ENCODE assay signal across 10 cellular contexts in the genomic region with DNA sequence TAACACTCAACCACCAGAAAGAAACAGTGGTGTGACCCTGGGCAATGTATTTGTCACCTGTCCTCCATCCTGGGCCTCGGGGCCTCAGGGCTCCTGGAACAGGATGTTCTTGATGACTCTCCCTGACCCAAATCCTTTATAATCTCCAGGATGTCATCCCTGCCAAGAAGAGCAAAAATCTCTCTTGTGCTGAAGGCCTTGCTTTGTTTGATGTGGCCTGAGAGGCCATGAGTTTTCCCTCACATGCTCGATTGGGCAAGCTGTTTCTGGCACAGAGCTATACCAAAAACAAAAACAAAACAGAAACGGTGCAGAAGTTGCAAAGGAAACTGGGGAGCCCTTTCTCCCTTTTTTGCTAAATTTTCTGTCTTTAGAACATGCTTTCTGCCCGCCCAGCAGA. TPM values are rescaled to one million over a fixed set of nuclear protein-coding genes. Genes with fewer than 3 reads are reported as not detected.
DNase-seq lines count a peak whose midpoint lies in the region; ATAC-seq and TF ChIP-seq lines count a peak whose summit lies in the region.
"Had no signal": no experiment of that assay in that cellular context is flagged by ENCODE, and none has a peak within 500 bp of the region (broad histone marks: within the 10 kb centered on the region; RNA-seq: fewer than 3 reads in every experiment).

No MANE protein-coding gene starts in this region.

- peak in 1 of 2 donors; percentile 66 for TF ChIP-seq POLR2A in adrenal gland (IDR thresholded peaks at IDR 0.05)

- ATAC-seq in HG03196 (IDR thresholded peaks at IDR 0.05; ENCODE audit: unreplicated experiment) (no peak), HG02884 (IDR thresholded peaks at IDR 0.05; ENCODE audit: unreplicated experiment) (no peak)

- peaks cover 18% of the 10 kb centered on the region for H3K4me1 Mint-ChIP-seq in activated CD4-positive, alpha-beta memory T cell treated with anti-CD3 and anti-CD28 coated beads, Interleukin-2, amount 10 ng/mL, durations not matched to agents 7 days and 5 days

- H3K27me3 Mint-ChIP-seq in activated CD4-positive, alpha-beta memory T cell treated with anti-CD3 and anti-CD28 coated beads, Interleukin-2, amount 10 ng/mL, durations not matched to agents 7 days and 5 days: peaks cover 2% of the 10 kb centered on the region

- H3K4me2 ChIP-seq in skeletal muscle satellite cell (ENCODE audit: low read length): peak overlapping the region; percentile 14

- H3K36me3 ChIP-seq in adrenal gland (replicated peaks in 1 of 2) (no peaks in the 10 kb centered on the region), skeletal muscle satellite cell (ENCODE audit: insufficient read depth, low read length) (no peaks in the 10 kb centered on the region)

- H3K9ac ChIP-seq in skeletal muscle satellite cell (ENCODE audit: low read depth, low read length): no peak overlapping the region

- peak in 1 of 6 experiments; percentile 24 for TF ChIP-seq CTCF in adrenal gland (IDR thresholded peaks at IDR 0.05)

- WGBS in adrenal gland, 4 donors: 3 to 17% (median 4%) methylated on average over 4 of the region's 4 CpGs

- H3K27ac Mint-ChIP-seq in activated CD4-positive, alpha-beta memory T cell treated with anti-CD3 and anti-CD28 coated beads, Interleukin-2, amount 10 ng/mL, durations not matched to agents 7 days and 5 days: no peak overlapping the region

- DNase-seq in G401 (ENCODE audit: low spot score): peak; percentile 40
- DNase-seq in adrenal gland: peak; percentile 73 to 93 (median 89)
- peak; percentile 87 for DNase-seq in globus pallidus (ENCODE audit: low spot score)
- DNase-seq in activated CD4-positive, alpha-beta memory T cell treated with anti-CD3 and anti-CD28 coated beads, Interleukin-2, amount 10 ng/mL, durations not matched to agents 7 days and 5 days: no peak
- DNase-seq in RPMI8226: no peak
- DNase-seq: activated CD4-positive, CD25-positive, alpha-beta regulatory T cell; NCI-H1092 had no signal

- peaks cover 34 to 43% of the 10 kb centered on the region in 2 donors for H3K4me1 ChIP-seq in adrenal gland (replicated peaks in 1 of 2)
- H3K4me1 ChIP-seq in skeletal muscle satellite cell (ENCODE audit: control insufficient read depth, insufficient read depth, low read length): peaks cover 21% of the 10 kb centered on the region

- H3K36me3 Mint-ChIP-seq in activated CD4-positive, alpha-beta memory T cell treated with anti-CD3 and anti-CD28 coated beads, Interleukin-2, amount 10 ng/mL, durations not matched to agents 7 days and 5 days (ENCODE audit: low read depth): no peaks in the 10 kb centered on the region

- POLR2A ChIA-PET in activated CD4-positive, alpha-beta memory T cell treated with anti-CD3 and anti-CD28 coated beads, Interleukin-2, amount 10 ng/mL, durations not matched to agents 7 days and 5 days (lab: Charles Lee): interaction anchor here (1.3 kb wide), 1 partner anchor 15 kb away, joined by 5 read pairs; no protein-coding TSS in a partner anchor

- CTCF ChIA-PET in activated CD4-positive, alpha-beta memory T cell treated with anti-CD3 and anti-CD28 coated beads, Interleukin-2, amount 10 ng/mL, durations not matched to agents 7 days and 5 days (lab: Charles Lee): interaction anchor here (0.7 to 1.3 kb wide), 2 partner anchors 25 to 97 kb away, joined by 3 read pairs; no protein-coding TSS in a partner anchor

- in situ Hi-C loops in G401 (cut with HindIII; ENCODE audit: low sequenced_read_pairs): no loop called here

- peak overlapping the region; percentile 73 to 90 (median 83) for H3K27ac ChIP-seq in adrenal gland

- H3K9me3 ChIP-seq in adrenal gland (replicated peaks in 1 of 3): no peaks in the 10 kb centered on the region
- H3K9me3 ChIP-seq in skeletal muscle satellite cell (replicated peaks; ENCODE audit: low read length): no peaks in the 10 kb centered on the region

- H3K4me3 ChIP-seq in adrenal gland: peak overlapping the region in 1 of 4 donors; percentile 3
- H3K4me3 ChIP-seq in skeletal muscle satellite cell (ENCODE audit: low read length): no peak overlapping the region

- no peak overlapping the region for H3K4me3 Mint-ChIP-seq in activated CD4-positive, alpha-beta memory T cell treated with anti-CD3 and anti-CD28 coated beads, Interleukin-2, amount 10 ng/mL, durations not matched to agents 7 days and 5 days

- intact Hi-C loops in adrenal gland (cut with DNase I): no loop called here

- H3K27me3 ChIP-seq in adrenal gland: no peaks in the 10 kb centered on the region
- peaks cover 3% of the 10 kb centered on the region for H3K27me3 ChIP-seq in skeletal muscle satellite cell (ENCODE audit: control insufficient read depth, insufficient read depth, low read length)

- H3K9me3 Mint-ChIP-seq in activated CD4-positive, alpha-beta memory T cell treated with anti-CD3 and anti-CD28 coated beads, Interleukin-2, amount 10 ng/mL, durations not matched to agents 7 days and 5 days: no peaks in the 10 kb centered on the region

RNA-seq across cellular contexts. Expression of gene ST3GAL5, which starts 35.7 kb away (rescaled TPM):
- 99.2 and 118 TPM in 2 replicates for total RNA-seq in G401 (2014; rRNA removed; shearing (Covaris generic))
- total RNA-seq in adrenal gland: 100 to 1,000 TPM in 4 of 8 donors, 10 to 100 TPM in 4; 61.2 to 172 (median 111) TPM
- 10 to 100 TPM; 79.2 to 96.4 (median 79.7) TPM for polyA plus RNA-seq in adrenal gland
- total RNA-seq in skeletal muscle satellite cell (2012; rRNA removed): 5.6 and 6.6 TPM in 2 replicates
- total RNA-seq in activated CD4-positive, alpha-beta memory T cell treated with anti-CD3 and anti-CD28 coated beads, Interleukin-2, amount 10 ng/mL, durations not matched to agents 7 days and 5 days: 10 to 100 TPM; 58.3 to 67.1 TPM

Comparison
In these comparisons a context has a peak if more than half of its experiments do, and no peak if none do; other contexts are left out.
1. DNase-seq: peak in G401 (single experiment), adrenal gland (7 of 7) and globus pallidus (single experiment); none in activated CD4-positive, alpha-beta memory T cell treated with anti-CD3 and anti-CD28 coated beads, Interleukin-2, amount 10 ng/mL, durations not matched to agents 7 days and 5 days (single experiment) and RPMI8226 (single experiment).